ENCODE assay signal across 26 cellular contexts in genomic region chr22:49491726-49492125, GRCh38.
"Had no signal": no experiment of that assay in that cellular context is flagged by ENCODE, and none has a peak within 500 bp of the region (broad histone marks: within the 10 kb centered on the region; RNA-seq: fewer than 3 reads in every experiment).

No MANE protein-coding gene starts in this region.

- H3K4me1 ChIP-seq: left lung, lower lobe of right lung, neural progenitor cell, stomach, testis, thyroid gland, transverse colon, uterus had no signal

- H3K9me3 ChIP-seq: lower lobe of right lung, ovary, testis, thyroid gland, transverse colon had no signal

- H3K27me3 ChIP-seq: neural progenitor cell, ovary, testis, thyroid gland, transverse colon, uterus had no signal

- H3K27ac ChIP-seq: left lung, lower lobe of right lung, neural progenitor cell, ovary, skin epidermis, stomach, testis, thyroid gland, transverse colon, uterus had no signal

- H2AFZ ChIP-seq: neural progenitor cell had no signal

- H3K4me2 ChIP-seq: neural progenitor cell had no signal

- H3K36me3 ChIP-seq: left lung, lower lobe of right lung, neural progenitor cell, ovary, stomach, thyroid gland, transverse colon, uterus had no signal

- DNase-seq: hypothalamus; immature natural killer cell; kidney; left colon; left lung; lower lobe of right lung; mammary epithelial cell; mesenchymal stem cell; naive B cell; natural killer cell; nephron progenitor cell; ovary; right cardiac atrium; stimulated activated CD4-positive, alpha-beta T cell treated with anti-CD3 and anti-CD28 coated beads, Interleukin-12 subunit alpha, Interleukin-12 subunit beta, amount 100 ng/mL, for 4 hours; stimulated activated CD4-positive, alpha-beta T cell treated with anti-CD3 and anti-CD28 coated beads, Interleukin-15, amount 100 ng/mL, for 24 hours; stimulated activated CD4-positive, alpha-beta T cell treated with anti-CD3 and anti-CD28 coated beads, Interleukin-2, amount 100 ng/mL, for 24 hours; stimulated activated CD4-positive, alpha-beta T cell treated with anti-CD3 and anti-CD28 coated beads, Interleukin-4, amount 100 ng/mL, for 1 hour; stimulated activated naive B cell treated with anti-CD40 and anti-IgM and Interleukin-4, amounts not matched to agents 10 μg/mL and 1 μg/mL and 100 μg/mL, for 72 hours; stimulated activated naive CD8-positive, alpha-beta T cell treated with anti-CD3 and anti-CD28 coated beads, Interleukin-15, Interleukin-2, amounts not matched to agents 100 U/mL and 50 U/mL, for 24 hours; stomach; testis; thyroid gland; transverse colon; uterus had no signal

- H3K4me3 ChIP-seq: left lung, lower lobe of right lung, neural progenitor cell, ovary, skin epidermis, stomach, testis, thyroid gland, transverse colon, uterus had no signal

- H3K9ac ChIP-seq: neural progenitor cell had no signal
